1 cellular context compared by ENCODE assay signal in the genomic region with DNA sequence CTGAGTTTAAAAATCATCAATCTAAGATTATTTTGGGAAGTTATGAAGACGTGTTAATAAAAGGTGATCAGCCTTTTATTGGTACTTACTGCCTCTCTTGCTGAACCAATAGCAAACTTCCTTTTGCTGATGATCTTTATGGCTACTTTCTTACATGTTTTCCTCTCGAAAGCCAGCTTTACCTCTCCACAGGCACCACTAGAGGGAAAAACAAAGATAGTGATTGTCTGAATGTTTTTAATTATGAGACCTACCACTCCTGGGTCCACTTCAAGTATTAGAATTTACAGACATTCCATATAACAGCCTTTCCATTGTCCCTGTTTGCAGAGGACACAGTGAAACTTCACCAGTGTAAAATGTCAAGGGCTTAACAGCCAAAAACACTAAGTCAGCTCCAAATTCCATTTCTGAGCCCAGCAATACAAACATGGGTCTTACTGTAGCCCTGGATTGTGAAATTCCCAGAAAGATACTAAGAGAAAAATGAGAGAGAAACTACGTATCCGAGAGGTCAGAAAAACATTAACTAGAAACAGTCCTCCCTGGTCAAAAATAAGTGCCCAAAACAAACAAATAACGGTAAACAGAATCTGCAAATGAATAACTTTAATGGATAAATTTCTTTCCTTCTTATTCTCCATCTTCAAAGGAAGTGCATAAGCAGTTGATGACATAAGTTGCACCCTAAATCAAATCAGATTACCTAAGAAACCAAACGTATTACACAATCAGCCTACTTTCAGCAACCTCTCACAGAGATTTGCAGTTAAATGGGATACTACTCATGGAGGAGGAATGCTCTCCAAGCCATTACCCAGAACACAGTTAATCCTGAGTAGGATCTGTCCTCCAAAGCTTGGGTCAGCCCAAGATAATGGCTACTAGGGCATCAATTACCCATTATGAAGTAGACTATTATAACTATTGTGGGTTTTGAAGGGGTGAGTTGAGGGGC.
A peak's percentile ranks its signal among the peaks of the same experiment; 100 is the strongest.
TF ChIP-seq lines count a peak whose summit lies in the region.

No MANE protein-coding gene starts in this region.

TF ChIP-seq in HEK293, 187 proteins besides CTCF, POLR2A, EP300 and RAD21 (continued from another document and continues in another):
- TF ChIP-seq, protein P1, sequence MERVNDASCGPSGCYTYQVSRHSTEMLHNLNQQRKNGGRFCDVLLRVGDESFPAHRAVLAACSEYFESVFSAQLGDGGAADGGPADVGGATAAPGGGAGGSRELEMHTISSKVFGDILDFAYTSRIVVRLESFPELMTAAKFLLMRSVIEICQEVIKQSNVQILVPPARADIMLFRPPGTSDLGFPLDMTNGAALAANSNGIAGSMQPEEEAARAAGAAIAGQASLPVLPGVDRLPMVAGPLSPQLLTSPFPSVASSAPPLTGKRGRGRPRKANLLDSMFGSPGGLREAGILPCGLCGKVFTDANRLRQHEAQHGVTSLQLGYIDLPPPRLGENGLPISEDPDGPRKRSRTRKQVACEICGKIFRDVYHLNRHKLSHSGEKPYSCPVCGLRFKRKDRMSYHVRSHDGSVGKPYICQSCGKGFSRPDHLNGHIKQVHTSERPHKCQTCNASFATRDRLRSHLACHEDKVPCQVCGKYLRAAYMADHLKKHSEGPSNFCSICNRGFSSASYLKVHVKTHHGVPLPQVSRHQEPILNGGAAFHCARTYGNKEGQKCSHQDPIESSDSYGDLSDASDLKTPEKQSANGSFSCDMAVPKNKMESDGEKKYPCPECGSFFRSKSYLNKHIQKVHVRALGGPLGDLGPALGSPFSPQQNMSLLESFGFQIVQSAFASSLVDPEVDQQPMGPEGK (tag by site-specific recombination; IDR thresholded peaks at IDR 0.05), result no peak
- no peak for TF ChIP-seq ZNF112 (tag by site-specific recombination; IDR thresholded peaks at IDR 0.05)
- TF ChIP-seq, protein P2, sequence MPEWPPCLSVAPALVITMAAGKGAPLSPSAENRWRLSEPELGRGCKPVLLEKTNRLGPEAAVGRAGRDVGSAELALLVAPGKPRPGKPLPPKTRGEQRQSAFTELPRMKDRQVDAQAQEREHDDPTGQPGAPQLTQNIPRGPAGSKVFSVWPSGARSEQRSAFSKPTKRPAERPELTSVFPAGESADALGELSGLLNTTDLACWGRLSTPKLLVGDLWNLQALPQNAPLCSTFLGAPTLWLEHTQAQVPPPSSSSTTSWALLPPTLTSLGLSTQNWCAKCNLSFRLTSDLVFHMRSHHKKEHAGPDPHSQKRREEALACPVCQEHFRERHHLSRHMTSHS (tag by site-specific recombination; IDR thresholded peaks at IDR 0.05), result no peak
- TF ChIP-seq, protein P3, sequence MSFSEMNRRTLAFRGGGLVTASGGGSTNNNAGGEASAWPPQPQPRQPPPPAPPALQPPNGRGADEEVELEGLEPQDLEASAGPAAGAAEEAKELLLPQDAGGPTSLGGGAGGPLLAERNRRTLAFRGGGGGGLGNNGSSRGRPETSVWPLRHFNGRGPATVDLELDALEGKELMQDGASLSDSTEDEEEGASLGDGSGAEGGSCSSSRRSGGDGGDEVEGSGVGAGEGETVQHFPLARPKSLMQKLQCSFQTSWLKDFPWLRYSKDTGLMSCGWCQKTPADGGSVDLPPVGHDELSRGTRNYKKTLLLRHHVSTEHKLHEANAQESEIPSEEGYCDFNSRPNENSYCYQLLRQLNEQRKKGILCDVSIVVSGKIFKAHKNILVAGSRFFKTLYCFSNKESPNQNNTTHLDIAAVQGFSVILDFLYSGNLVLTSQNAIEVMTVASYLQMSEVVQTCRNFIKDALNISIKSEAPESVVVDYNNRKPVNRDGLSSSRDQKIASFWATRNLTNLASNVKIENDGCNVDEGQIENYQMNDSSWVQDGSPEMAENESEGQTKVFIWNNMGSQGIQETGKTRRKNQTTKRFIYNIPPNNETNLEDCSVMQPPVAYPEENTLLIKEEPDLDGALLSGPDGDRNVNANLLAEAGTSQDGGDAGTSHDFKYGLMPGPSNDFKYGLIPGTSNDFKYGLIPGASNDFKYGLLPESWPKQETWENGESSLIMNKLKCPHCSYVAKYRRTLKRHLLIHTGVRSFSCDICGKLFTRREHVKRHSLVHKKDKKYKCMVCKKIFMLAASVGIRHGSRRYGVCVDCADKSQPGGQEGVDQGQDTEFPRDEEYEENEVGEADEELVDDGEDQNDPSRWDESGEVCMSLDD (tag by site-specific recombination; IDR thresholded peaks at IDR 0.05), result no peak
- TF ChIP-seq HOXA7 (CRISPR knock-in tag; IDR thresholded peaks at IDR 0.05; ENCODE audit: borderline replicate concordance), result no peak
- no peak for TF ChIP-seq ZNF837 (tag by site-specific recombination; IDR thresholded peaks at IDR 0.05)
- peak; percentile 28 for TF ChIP-seq SP2 (tag by site-specific recombination; IDR thresholded peaks at IDR 0.05)
- TF ChIP-seq IKZF3 (tag by site-specific recombination; IDR thresholded peaks at IDR 0.05), result 0 out of 2 replicates have a peak, but pooled peaks have one; percentile 37
- no peak for TF ChIP-seq ZNF555 (tag by site-specific recombination; conservative IDR thresholded peaks at IDR 0.05)
- no peak for TF ChIP-seq ZNF202 (tag by site-specific recombination; IDR thresholded peaks at IDR 0.05; ENCODE audit: borderline replicate concordance)
- TF ChIP-seq GLI4 (tag by site-specific recombination; IDR thresholded peaks at IDR 0.05), result no peak
- 0 out of 2 replicates have a peak, but pooled peaks have one; percentile 16 for TF ChIP-seq ZNF623 (tag by site-specific recombination; IDR thresholded peaks at IDR 0.05)
- TF ChIP-seq, protein P4, sequence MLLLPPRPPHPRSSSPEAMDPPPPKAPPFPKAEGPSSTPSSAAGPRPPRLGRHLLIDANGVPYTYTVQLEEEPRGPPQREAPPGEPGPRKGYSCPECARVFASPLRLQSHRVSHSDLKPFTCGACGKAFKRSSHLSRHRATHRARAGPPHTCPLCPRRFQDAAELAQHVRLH (tag by site-specific recombination; IDR thresholded peaks at IDR 0.05), result no peak
- no peak for TF ChIP-seq ZNF302 (tag by site-specific recombination; IDR thresholded peaks at IDR 0.05; ENCODE audit: low read depth)
- TF ChIP-seq ZSCAN16 (tag by site-specific recombination; IDR thresholded peaks at IDR 0.05), result no peak
- TF ChIP-seq MYNN (tag by site-specific recombination; IDR thresholded peaks at IDR 0.05; ENCODE audit: borderline replicate concordance), result no peak
- no peak for TF ChIP-seq ZNF114 (tag by site-specific recombination; IDR thresholded peaks at IDR 0.05)
- TF ChIP-seq ZNF530 (tag by site-specific recombination; IDR thresholded peaks at IDR 0.05; ENCODE audit: low read depth), result no peak
- peak; percentile 89 for TF ChIP-seq SP7 (tag by site-specific recombination; IDR thresholded peaks at IDR 0.05)
- no peak for TF ChIP-seq ZNF175 (tag by site-specific recombination; IDR thresholded peaks at IDR 0.05)
- TF ChIP-seq ZNF501 (tag by site-specific recombination; IDR thresholded peaks at IDR 0.05), result no peak
- TF ChIP-seq, protein P5, sequence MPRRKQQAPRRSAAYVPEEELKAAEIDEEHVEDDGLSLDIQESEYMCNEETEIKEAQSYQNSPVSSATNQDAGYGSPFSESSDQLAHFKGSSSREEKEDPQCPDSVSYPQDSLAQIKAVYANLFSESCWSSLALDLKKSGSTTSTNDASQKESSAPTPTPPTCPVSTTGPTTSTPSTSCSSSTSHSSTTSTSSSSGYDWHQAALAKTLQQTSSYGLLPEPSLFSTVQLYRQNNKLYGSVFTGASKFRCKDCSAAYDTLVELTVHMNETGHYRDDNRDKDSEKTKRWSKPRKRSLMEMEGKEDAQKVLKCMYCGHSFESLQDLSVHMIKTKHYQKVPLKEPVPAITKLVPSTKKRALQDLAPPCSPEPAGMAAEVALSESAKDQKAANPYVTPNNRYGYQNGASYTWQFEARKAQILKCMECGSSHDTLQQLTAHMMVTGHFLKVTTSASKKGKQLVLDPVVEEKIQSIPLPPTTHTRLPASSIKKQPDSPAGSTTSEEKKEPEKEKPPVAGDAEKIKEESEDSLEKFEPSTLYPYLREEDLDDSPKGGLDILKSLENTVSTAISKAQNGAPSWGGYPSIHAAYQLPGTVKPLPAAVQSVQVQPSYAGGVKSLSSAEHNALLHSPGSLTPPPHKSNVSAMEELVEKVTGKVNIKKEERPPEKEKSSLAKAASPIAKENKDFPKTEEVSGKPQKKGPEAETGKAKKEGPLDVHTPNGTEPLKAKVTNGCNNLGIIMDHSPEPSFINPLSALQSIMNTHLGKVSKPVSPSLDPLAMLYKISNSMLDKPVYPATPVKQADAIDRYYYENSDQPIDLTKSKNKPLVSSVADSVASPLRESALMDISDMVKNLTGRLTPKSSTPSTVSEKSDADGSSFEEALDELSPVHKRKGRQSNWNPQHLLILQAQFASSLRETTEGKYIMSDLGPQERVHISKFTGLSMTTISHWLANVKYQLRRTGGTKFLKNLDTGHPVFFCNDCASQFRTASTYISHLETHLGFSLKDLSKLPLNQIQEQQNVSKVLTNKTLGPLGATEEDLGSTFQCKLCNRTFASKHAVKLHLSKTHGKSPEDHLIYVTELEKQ (tag by site-specific recombination; IDR thresholded peaks at IDR 0.05; ENCODE audit: borderline replicate concordance), result peak; percentile 79; the same call in 1 of the 2 replicates
- peak; percentile 95 for TF ChIP-seq ZNF10 (tag by site-specific recombination; IDR thresholded peaks at IDR 0.05)
- TF ChIP-seq ZNF146 (tag by site-specific recombination; IDR thresholded peaks at IDR 0.05), result no peak
- TF ChIP-seq ZNF76 (tag by site-specific recombination; IDR thresholded peaks at IDR 0.05; ENCODE audit: borderline replicate concordance, low read depth), result no peak
- TF ChIP-seq ZNF133 (tag by site-specific recombination; IDR thresholded peaks at IDR 0.05), result no peak
- TF ChIP-seq KLF16 (tag by site-specific recombination; IDR thresholded peaks at IDR 0.05), result no peak
- TF ChIP-seq, protein P6, sequence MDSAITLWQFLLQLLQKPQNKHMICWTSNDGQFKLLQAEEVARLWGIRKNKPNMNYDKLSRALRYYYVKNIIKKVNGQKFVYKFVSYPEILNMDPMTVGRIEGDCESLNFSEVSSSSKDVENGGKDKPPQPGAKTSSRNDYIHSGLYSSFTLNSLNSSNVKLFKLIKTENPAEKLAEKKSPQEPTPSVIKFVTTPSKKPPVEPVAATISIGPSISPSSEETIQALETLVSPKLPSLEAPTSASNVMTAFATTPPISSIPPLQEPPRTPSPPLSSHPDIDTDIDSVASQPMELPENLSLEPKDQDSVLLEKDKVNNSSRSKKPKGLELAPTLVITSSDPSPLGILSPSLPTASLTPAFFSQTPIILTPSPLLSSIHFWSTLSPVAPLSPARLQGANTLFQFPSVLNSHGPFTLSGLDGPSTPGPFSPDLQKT (IDR thresholded peaks at IDR 0.05; ENCODE audit: borderline replicate concordance, low read depth, low read length), result no peak
- TF ChIP-seq, protein P7, sequence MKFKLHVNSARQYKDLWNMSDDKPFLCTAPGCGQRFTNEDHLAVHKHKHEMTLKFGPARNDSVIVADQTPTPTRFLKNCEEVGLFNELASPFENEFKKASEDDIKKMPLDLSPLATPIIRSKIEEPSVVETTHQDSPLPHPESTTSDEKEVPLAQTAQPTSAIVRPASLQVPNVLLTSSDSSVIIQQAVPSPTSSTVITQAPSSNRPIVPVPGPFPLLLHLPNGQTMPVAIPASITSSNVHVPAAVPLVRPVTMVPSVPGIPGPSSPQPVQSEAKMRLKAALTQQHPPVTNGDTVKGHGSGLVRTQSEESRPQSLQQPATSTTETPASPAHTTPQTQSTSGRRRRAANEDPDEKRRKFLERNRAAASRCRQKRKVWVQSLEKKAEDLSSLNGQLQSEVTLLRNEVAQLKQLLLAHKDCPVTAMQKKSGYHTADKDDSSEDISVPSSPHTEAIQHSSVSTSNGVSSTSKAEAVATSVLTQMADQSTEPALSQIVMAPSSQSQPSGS (tag by site-specific recombination; IDR thresholded peaks at IDR 0.05; ENCODE audit: low read depth), result peak; percentile 50; the same call in 1 of the 2 replicates
- no peak for TF ChIP-seq ZNF426 (tag by site-specific recombination; IDR thresholded peaks at IDR 0.05)
- no peak for TF ChIP-seq ZFP41 (tag by site-specific recombination; IDR thresholded peaks at IDR 0.05; ENCODE audit: borderline replicate concordance)
- no peak for TF ChIP-seq ZIC2 (tag by site-specific recombination; IDR thresholded peaks at IDR 0.05)
- TF ChIP-seq, protein P8, sequence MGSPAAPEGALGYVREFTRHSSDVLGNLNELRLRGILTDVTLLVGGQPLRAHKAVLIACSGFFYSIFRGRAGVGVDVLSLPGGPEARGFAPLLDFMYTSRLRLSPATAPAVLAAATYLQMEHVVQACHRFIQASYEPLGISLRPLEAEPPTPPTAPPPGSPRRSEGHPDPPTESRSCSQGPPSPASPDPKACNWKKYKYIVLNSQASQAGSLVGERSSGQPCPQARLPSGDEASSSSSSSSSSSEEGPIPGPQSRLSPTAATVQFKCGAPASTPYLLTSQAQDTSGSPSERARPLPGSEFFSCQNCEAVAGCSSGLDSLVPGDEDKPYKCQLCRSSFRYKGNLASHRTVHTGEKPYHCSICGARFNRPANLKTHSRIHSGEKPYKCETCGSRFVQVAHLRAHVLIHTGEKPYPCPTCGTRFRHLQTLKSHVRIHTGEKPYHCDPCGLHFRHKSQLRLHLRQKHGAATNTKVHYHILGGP (tag by site-specific recombination; IDR thresholded peaks at IDR 0.05), result no peak
- TF ChIP-seq, protein P9, sequence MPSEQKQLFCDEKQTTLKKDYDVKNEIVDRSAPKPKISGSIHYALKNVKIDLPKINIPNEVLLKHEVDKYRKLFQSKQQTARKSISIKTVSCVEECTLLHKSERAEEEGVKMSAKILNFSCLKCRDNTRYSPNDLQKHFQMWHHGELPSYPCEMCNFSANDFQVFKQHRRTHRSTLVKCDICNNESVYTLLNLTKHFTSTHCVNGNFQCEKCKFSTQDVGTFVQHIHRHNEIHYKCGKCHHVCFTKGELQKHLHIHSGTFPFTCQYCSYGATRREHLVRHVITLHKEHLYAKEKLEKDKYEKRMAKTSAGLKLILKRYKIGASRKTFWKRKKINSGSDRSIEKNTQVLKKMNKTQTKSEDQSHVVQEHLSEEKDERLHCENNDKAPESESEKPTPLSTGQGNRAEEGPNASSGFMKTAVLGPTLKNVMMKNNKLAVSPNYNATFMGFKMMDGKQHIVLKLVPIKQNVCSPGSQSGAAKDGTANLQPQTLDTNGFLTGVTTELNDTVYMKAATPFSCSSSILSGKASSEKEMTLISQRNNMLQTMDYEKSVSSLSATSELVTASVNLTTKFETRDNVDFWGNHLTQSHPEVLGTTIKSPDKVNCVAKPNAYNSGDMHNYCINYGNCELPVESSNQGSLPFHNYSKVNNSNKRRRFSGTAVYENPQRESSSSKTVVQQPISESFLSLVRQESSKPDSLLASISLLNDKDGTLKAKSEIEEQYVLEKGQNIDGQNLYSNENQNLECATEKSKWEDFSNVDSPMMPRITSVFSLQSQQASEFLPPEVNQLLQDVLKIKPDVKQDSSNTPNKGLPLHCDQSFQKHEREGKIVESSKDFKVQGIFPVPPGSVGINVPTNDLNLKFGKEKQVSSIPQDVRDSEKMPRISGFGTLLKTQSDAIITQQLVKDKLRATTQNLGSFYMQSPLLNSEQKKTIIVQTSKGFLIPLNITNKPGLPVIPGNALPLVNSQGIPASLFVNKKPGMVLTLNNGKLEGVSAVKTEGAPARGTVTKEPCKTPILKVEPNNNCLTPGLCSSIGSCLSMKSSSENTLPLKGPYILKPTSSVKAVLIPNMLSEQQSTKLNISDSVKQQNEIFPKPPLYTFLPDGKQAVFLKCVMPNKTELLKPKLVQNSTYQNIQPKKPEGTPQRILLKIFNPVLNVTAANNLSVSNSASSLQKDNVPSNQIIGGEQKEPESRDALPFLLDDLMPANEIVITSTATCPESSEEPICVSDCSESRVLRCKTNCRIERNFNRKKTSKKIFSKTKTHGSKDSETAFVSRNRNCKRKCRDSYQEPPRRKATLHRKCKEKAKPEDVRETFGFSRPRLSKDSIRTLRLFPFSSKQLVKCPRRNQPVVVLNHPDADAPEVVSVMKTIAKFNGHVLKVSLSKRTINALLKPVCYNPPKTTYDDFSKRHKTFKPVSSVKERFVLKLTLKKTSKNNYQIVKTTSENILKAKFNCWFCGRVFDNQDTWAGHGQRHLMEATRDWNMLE (tag by site-specific recombination; conservative IDR thresholded peaks at IDR 0.05; ENCODE audit: low read depth), result no peak
- TF ChIP-seq PRDM1 (tag by site-specific recombination; IDR thresholded peaks at IDR 0.05), result 0 out of 2 replicates have a peak, but pooled peaks have one; percentile 31
